ENCODE assay signal across 1 cellular context in the genomic region with DNA sequence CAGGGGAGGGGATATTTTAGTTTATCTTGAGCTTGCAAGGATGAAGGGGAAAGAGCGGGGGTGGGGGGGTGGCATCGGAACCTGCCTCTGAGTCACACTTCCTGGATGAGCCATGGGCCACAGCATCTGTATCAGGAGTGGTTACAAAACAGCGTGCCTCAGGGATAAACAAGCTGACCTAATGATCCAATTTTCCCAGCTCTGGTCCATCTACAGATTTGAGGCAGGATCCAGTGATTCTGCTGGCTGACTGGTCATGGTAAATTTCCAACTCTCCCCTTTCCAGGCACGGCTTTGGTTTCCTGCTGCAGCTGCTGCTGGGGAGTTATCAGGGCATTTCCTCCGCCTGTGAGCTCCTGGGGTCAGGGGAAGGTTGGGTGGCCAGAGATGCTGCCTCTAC.
A peak's percentile ranks its signal among the peaks of the same experiment; 100 is the strongest.
TF ChIP-seq lines count a peak whose summit lies in the region.

No MANE protein-coding gene starts in this region.

TF ChIP-seq in HepG2, 621 proteins besides CTCF, POLR2A, EP300 and RAD21 (continued from another document and continues in another):
- TF ChIP-seq, protein P1, sequence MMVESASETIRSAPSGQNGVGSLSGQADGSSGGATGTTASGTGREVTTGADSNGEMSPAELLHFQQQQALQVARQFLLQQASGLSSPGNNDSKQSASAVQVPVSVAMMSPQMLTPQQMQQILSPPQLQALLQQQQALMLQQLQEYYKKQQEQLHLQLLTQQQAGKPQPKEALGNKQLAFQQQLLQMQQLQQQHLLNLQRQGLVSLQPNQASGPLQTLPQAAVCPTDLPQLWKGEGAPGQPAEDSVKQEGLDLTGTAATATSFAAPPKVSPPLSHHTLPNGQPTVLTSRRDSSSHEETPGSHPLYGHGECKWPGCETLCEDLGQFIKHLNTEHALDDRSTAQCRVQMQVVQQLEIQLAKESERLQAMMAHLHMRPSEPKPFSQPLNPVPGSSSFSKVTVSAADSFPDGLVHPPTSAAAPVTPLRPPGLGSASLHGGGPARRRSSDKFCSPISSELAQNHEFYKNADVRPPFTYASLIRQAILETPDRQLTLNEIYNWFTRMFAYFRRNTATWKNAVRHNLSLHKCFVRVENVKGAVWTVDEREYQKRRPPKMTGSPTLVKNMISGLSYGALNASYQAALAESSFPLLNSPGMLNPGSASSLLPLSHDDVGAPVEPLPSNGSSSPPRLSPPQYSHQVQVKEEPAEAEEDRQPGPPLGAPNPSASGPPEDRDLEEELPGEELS (CRISPR knock-in tag; IDR thresholded peaks at IDR 0.05): peak; percentile 42; the same call in 1 of the 2 replicates
- TF ChIP-seq, protein P2, sequence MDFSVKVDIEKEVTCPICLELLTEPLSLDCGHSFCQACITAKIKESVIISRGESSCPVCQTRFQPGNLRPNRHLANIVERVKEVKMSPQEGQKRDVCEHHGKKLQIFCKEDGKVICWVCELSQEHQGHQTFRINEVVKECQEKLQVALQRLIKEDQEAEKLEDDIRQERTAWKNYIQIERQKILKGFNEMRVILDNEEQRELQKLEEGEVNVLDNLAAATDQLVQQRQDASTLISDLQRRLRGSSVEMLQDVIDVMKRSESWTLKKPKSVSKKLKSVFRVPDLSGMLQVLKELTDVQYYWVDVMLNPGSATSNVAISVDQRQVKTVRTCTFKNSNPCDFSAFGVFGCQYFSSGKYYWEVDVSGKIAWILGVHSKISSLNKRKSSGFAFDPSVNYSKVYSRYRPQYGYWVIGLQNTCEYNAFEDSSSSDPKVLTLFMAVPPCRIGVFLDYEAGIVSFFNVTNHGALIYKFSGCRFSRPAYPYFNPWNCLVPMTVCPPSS (IDR thresholded peaks at IDR 0.05): no peak
- TF ChIP-seq SMARCC2 (IDR thresholded peaks at IDR 0.05) (no peak), MAZ (IDR thresholded peaks at IDR 0.05; ENCODE audit: borderline replicate concordance, low read depth, low read length) (no peak), MAZ (CRISPR knock-in tag; IDR thresholded peaks at IDR 0.05; ENCODE audit: low read depth) (no peak), NR2F6 (IDR thresholded peaks at IDR 0.05) (no peak), NR2F6 (CRISPR knock-in tag; IDR thresholded peaks at IDR 0.05) (peak; percentile 30; the same call in 1 of the 2 replicates), ZNF234 (CRISPR knock-in tag; conservative IDR thresholded peaks at IDR 0.05) (no peak), FOSL2 (CRISPR knock-in tag; IDR thresholded peaks at IDR 0.05) (peak; percentile 95), KMT2B (CRISPR knock-in tag; IDR thresholded peaks at IDR 0.05) (no peak), RARA (CRISPR knock-in tag; IDR thresholded peaks at IDR 0.05) (peak; percentile 67; the same call in 1 of the 2 replicates), DNMT3B (CRISPR knock-in tag; conservative IDR thresholded peaks at IDR 0.05) (peak; percentile 45; the same call in 1 of the 2 replicates), DMAP1 (CRISPR knock-in tag; IDR thresholded peaks at IDR 0.05) (no peak), ZNF615 (CRISPR knock-in tag; IDR thresholded peaks at IDR 0.05; ENCODE audit: borderline replicate concordance) (no peak), ZNF547 (CRISPR knock-in tag; IDR thresholded peaks at IDR 0.05) (no peak), ETV5 (CRISPR knock-in tag; IDR thresholded peaks at IDR 0.05; ENCODE audit: borderline replicate concordance) (peak; percentile 86; the same call in 1 of the 2 replicates), SCMH1 (CRISPR knock-in tag; IDR thresholded peaks at IDR 0.05; ENCODE audit: borderline replicate concordance) (no peak), ZSCAN30 (CRISPR knock-in tag; IDR thresholded peaks at IDR 0.05) (no peak)
- TF ChIP-seq, protein P3, sequence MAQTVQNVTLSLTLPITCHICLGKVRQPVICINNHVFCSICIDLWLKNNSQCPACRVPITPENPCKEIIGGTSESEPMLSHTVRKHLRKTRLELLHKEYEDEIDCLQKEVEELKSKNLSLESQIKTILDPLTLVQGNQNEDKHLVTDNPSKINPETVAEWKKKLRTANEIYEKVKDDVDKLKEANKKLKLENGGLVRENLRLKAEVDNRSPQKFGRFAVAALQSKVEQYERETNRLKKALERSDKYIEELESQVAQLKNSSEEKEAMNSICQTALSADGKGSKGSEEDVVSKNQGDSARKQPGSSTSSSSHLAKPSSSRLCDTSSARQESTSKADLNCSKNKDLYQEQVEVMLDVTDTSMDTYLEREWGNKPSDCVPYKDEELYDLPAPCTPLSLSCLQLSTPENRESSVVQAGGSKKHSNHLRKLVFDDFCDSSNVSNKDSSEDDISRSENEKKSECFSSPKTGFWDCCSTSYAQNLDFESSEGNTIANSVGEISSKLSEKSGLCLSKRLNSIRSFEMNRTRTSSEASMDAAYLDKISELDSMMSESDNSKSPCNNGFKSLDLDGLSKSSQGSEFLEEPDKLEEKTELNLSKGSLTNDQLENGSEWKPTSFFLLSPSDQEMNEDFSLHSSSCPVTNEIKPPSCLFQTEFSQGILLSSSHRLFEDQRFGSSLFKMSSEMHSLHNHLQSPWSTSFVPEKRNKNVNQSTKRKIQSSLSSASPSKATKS (CRISPR knock-in tag; IDR thresholded peaks at IDR 0.05): no peak
- TF ChIP-seq, protein P4, sequence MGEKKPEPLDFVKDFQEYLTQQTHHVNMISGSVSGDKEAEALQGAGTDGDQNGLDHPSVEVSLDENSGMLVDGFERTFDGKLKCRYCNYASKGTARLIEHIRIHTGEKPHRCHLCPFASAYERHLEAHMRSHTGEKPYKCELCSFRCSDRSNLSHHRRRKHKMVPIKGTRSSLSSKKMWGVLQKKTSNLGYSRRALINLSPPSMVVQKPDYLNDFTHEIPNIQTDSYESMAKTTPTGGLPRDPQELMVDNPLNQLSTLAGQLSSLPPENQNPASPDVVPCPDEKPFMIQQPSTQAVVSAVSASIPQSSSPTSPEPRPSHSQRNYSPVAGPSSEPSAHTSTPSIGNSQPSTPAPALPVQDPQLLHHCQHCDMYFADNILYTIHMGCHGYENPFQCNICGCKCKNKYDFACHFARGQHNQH (CRISPR knock-in tag; IDR thresholded peaks at IDR 0.05): no peak
- TF ChIP-seq, protein P5, sequence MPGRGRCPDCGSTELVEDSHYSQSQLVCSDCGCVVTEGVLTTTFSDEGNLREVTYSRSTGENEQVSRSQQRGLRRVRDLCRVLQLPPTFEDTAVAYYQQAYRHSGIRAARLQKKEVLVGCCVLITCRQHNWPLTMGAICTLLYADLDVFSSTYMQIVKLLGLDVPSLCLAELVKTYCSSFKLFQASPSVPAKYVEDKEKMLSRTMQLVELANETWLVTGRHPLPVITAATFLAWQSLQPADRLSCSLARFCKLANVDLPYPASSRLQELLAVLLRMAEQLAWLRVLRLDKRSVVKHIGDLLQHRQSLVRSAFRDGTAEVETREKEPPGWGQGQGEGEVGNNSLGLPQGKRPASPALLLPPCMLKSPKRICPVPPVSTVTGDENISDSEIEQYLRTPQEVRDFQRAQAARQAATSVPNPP (CRISPR knock-in tag; IDR thresholded peaks at IDR 0.05): no peak
- TF ChIP-seq, protein P6, sequence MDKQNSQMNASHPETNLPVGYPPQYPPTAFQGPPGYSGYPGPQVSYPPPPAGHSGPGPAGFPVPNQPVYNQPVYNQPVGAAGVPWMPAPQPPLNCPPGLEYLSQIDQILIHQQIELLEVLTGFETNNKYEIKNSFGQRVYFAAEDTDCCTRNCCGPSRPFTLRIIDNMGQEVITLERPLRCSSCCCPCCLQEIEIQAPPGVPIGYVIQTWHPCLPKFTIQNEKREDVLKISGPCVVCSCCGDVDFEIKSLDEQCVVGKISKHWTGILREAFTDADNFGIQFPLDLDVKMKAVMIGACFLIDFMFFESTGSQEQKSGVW (CRISPR knock-in tag; IDR thresholded peaks at IDR 0.05; ENCODE audit: borderline replicate concordance): no peak
- TF ChIP-seq, protein P7, sequence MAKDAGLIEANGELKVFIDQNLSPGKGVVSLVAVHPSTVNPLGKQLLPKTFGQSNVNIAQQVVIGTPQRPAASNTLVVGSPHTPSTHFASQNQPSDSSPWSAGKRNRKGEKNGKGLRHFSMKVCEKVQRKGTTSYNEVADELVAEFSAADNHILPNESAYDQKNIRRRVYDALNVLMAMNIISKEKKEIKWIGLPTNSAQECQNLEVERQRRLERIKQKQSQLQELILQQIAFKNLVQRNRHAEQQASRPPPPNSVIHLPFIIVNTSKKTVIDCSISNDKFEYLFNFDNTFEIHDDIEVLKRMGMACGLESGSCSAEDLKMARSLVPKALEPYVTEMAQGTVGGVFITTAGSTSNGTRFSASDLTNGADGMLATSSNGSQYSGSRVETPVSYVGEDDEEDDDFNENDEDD (CRISPR knock-in tag; IDR thresholded peaks at IDR 0.05; ENCODE audit: borderline replicate concordance): no peak
- TF ChIP-seq, protein P8, sequence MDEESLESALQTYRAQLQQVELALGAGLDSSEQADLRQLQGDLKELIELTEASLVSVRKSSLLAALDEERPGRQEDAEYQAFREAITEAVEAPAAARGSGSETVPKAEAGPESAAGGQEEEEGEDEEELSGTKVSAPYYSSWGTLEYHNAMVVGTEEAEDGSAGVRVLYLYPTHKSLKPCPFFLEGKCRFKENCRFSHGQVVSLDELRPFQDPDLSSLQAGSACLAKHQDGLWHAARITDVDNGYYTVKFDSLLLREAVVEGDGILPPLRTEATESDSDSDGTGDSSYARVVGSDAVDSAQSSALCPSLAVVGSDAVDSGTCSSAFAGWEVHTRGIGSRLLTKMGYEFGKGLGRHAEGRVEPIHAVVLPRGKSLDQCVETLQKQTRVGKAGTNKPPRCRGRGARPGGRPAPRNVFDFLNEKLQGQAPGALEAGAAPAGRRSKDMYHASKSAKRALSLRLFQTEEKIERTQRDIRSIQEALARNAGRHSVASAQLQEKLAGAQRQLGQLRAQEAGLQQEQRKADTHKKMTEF (CRISPR knock-in tag; IDR thresholded peaks at IDR 0.05): 0 out of 2 replicates have a peak, but pooled peaks have one; percentile 24
- TF ChIP-seq, protein P9, sequence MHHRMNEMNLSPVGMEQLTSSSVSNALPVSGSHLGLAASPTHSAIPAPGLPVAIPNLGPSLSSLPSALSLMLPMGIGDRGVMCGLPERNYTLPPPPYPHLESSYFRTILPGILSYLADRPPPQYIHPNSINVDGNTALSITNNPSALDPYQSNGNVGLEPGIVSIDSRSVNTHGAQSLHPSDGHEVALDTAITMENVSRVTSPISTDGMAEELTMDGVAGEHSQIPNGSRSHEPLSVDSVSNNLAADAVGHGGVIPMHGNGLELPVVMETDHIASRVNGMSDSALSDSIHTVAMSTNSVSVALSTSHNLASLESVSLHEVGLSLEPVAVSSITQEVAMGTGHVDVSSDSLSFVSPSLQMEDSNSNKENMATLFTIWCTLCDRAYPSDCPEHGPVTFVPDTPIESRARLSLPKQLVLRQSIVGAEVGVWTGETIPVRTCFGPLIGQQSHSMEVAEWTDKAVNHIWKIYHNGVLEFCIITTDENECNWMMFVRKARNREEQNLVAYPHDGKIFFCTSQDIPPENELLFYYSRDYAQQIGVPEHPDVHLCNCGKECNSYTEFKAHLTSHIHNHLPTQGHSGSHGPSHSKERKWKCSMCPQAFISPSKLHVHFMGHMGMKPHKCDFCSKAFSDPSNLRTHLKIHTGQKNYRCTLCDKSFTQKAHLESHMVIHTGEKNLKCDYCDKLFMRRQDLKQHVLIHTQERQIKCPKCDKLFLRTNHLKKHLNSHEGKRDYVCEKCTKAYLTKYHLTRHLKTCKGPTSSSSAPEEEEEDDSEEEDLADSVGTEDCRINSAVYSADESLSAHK (CRISPR knock-in tag; IDR thresholded peaks at IDR 0.05; ENCODE audit: borderline replicate concordance): no peak
- TF ChIP-seq, protein P10, sequence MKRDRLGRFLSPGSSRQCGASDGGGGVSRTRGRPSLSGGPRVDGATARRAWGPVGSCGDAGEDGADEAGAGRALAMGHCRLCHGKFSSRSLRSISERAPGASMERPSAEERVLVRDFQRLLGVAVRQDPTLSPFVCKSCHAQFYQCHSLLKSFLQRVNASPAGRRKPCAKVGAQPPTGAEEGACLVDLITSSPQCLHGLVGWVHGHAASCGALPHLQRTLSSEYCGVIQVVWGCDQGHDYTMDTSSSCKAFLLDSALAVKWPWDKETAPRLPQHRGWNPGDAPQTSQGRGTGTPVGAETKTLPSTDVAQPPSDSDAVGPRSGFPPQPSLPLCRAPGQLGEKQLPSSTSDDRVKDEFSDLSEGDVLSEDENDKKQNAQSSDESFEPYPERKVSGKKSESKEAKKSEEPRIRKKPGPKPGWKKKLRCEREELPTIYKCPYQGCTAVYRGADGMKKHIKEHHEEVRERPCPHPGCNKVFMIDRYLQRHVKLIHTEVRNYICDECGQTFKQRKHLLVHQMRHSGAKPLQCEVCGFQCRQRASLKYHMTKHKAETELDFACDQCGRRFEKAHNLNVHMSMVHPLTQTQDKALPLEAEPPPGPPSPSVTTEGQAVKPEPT (CRISPR knock-in tag; IDR thresholded peaks at IDR 0.05; ENCODE audit: low read depth): no peak
- TF ChIP-seq, protein P11, sequence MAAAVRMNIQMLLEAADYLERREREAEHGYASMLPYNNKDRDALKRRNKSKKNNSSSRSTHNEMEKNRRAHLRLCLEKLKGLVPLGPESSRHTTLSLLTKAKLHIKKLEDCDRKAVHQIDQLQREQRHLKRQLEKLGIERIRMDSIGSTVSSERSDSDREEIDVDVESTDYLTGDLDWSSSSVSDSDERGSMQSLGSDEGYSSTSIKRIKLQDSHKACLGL (CRISPR knock-in tag; IDR thresholded peaks at IDR 0.05): no peak
- TF ChIP-seq, protein P12, sequence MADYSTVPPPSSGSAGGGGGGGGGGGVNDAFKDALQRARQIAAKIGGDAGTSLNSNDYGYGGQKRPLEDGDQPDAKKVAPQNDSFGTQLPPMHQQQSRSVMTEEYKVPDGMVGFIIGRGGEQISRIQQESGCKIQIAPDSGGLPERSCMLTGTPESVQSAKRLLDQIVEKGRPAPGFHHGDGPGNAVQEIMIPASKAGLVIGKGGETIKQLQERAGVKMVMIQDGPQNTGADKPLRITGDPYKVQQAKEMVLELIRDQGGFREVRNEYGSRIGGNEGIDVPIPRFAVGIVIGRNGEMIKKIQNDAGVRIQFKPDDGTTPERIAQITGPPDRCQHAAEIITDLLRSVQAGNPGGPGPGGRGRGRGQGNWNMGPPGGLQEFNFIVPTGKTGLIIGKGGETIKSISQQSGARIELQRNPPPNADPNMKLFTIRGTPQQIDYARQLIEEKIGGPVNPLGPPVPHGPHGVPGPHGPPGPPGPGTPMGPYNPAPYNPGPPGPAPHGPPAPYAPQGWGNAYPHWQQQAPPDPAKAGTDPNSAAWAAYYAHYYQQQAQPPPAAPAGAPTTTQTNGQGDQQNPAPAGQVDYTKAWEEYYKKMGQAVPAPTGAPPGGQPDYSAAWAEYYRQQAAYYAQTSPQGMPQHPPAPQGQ (CRISPR knock-in tag; IDR thresholded peaks at IDR 0.05; ENCODE audit: borderline replicate concordance): no peak
- TF ChIP-seq, protein P13, sequence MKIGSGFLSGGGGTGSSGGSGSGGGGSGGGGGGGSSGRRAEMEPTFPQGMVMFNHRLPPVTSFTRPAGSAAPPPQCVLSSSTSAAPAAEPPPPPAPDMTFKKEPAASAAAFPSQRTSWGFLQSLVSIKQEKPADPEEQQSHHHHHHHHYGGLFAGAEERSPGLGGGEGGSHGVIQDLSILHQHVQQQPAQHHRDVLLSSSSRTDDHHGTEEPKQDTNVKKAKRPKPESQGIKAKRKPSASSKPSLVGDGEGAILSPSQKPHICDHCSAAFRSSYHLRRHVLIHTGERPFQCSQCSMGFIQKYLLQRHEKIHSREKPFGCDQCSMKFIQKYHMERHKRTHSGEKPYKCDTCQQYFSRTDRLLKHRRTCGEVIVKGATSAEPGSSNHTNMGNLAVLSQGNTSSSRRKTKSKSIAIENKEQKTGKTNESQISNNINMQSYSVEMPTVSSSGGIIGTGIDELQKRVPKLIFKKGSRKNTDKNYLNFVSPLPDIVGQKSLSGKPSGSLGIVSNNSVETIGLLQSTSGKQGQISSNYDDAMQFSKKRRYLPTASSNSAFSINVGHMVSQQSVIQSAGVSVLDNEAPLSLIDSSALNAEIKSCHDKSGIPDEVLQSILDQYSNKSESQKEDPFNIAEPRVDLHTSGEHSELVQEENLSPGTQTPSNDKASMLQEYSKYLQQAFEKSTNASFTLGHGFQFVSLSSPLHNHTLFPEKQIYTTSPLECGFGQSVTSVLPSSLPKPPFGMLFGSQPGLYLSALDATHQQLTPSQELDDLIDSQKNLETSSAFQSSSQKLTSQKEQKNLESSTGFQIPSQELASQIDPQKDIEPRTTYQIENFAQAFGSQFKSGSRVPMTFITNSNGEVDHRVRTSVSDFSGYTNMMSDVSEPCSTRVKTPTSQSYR (CRISPR knock-in tag; IDR thresholded peaks at IDR 0.05; ENCODE audit: borderline replicate concordance): peak; percentile 20; the same call in 1 of the 2 replicates
